33 cellular contexts compared by ENCODE assay signal in genomic region chr7:110484316-110484715, GRCh38.
"Had no signal": no experiment of that assay in that cellular context is flagged by ENCODE, and none has a peak within 500 bp of the region (broad histone marks: within the 10 kb centered on the region; RNA-seq: fewer than 3 reads in every experiment).

No MANE protein-coding gene starts in this region.

- H3K27me3 ChIP-seq: adrenal gland, body of pancreas, brain microvascular endothelial cell, breast epithelium had no signal

- H3K4me3 ChIP-seq: adrenal gland, body of pancreas, breast epithelium had no signal

- H3K27ac Mint-ChIP-seq: activated B cell treated with CpG ODN at 0.5 μM for 24 hours; activated CD4-positive, alpha-beta memory T cell treated with anti-CD3 and anti-CD28 coated beads for 36 hours; activated CD4-positive, alpha-beta T cell treated with anti-CD3 and anti-CD28 coated beads, Interleukin-2, amount 10 ng/mL, durations not matched to agents 24 days and 14 days; activated CD8-positive, alpha-beta T cell treated with anti-CD3 and anti-CD28 coated beads for 36 hours; activated naive CD4-positive, alpha-beta T cell treated with anti-CD3 and anti-CD28 coated beads for 36 hours; activated naive CD4-positive, alpha-beta T cell treated with anti-CD3 and anti-CD28 coated beads, Interleukin-2, amount 50 U/mL, for 72 hours; activated naive CD8-positive, alpha-beta T cell treated with anti-CD3 and anti-CD28 coated beads for 36 hours; activated T-helper 1 cell treated with anti-CD3 and anti-CD28 coated beads, Interleukin-12 subunit alpha, Interleukin-12 subunit beta, Interleukin-2, Interleukin-4 antibody, amounts not matched to agents 30 ng/mL and 10 ng/mL and 1 ng/mL, durations not matched to agents 14 hours and 24 hours and 36 hours; activated T-helper 17 cell treated with anti-CD3 and anti-CD28 coated beads, Interleukin-2, amount 50 U/mL, for 72 hours; T-helper 1 cell treated with Interleukin-12 subunit alpha and Interleukin-12 subunit beta and Interleukin-4 antibody, amounts not matched to agents 30 μg/mL and 1 μg/mL, for 36 hours; T-helper 2 cell treated with Interferon-gamma antibody and Interleukin-4, amounts not matched to agents 5 μg/mL and 100 μg/mL, for 36 hours had no signal

- H3K4me3 Mint-ChIP-seq: activated B cell treated with CpG ODN at 0.5 μM for 24 hours; activated CD4-positive, alpha-beta memory T cell treated with anti-CD3 and anti-CD28 coated beads for 36 hours; activated CD4-positive, alpha-beta T cell treated with anti-CD3 and anti-CD28 coated beads, Interleukin-2, amount 10 ng/mL, durations not matched to agents 24 days and 14 days; activated CD8-positive, alpha-beta T cell treated with anti-CD3 and anti-CD28 coated beads for 36 hours; activated naive CD4-positive, alpha-beta T cell treated with anti-CD3 and anti-CD28 coated beads for 36 hours; activated naive CD8-positive, alpha-beta T cell treated with anti-CD3 and anti-CD28 coated beads for 36 hours; activated T-helper 1 cell treated with anti-CD3 and anti-CD28 coated beads, Interleukin-12 subunit alpha, Interleukin-12 subunit beta, Interleukin-2, Interleukin-4 antibody, amounts not matched to agents 30 ng/mL and 10 ng/mL and 1 ng/mL, durations not matched to agents 14 hours and 24 hours and 36 hours; activated T-helper 17 cell treated with anti-CD3 and anti-CD28 coated beads, Interleukin-2, amount 50 U/mL, for 72 hours; T-helper 1 cell treated with Interleukin-12 subunit alpha and Interleukin-12 subunit beta and Interleukin-4 antibody, amounts not matched to agents 30 μg/mL and 1 μg/mL, for 36 hours; T-helper 2 cell treated with Interferon-gamma antibody and Interleukin-4, amounts not matched to agents 5 μg/mL and 100 μg/mL, for 36 hours had no signal

- DNase-seq: activated B cell treated with CpG ODN at 0.5 μM for 24 hours; activated CD4-positive, alpha-beta memory T cell treated with anti-CD3 and anti-CD28 coated beads for 36 hours; activated CD4-positive, alpha-beta T cell treated with anti-CD3 and anti-CD28 coated beads for 4 hours; activated CD4-positive, alpha-beta T cell treated with anti-CD3 and anti-CD28 coated beads, Interleukin-2, amount 10 ng/mL, durations not matched to agents 24 days and 14 days; activated CD4-positive, alpha-beta T cell treated with anti-CD3 and anti-CD28 coated beads, Interleukin-2, amount 50 U/mL, for 1 hour; activated CD4-positive, alpha-beta T cell treated with anti-CD3 and anti-CD28 coated beads, Interleukin-2, amount 50 U/mL, for 4 hours; activated CD4-positive, CD25-positive, alpha-beta regulatory T cell treated with anti-CD3 and anti-CD28 coated beads, Interleukin-2, amount 50 U/mL, for 72 hours; activated CD8-positive, alpha-beta memory T cell treated with anti-CD3 and anti-CD28 coated beads, Interleukin-2, amount 50 U/mL, for 4 hours; activated CD8-positive, alpha-beta T cell treated with anti-CD3 and anti-CD28 coated beads for 36 hours; activated effector memory CD4-positive, alpha-beta T cell treated with anti-CD3 and anti-CD28 coated beads, Interleukin-2, amount 50 U/mL, for 16 hours; activated gamma-delta T cell treated with Interleukin-2 at 50 U/mL for 16 hours; activated naive CD4-positive, alpha-beta T cell; activated naive CD4-positive, alpha-beta T cell treated with anti-CD3 and anti-CD28 coated beads for 36 hours; activated naive CD4-positive, alpha-beta T cell treated with anti-CD3 and anti-CD28 coated beads, Interleukin-2, amount 50 U/mL, for 16 hours; activated naive CD8-positive, alpha-beta T cell treated with anti-CD3 and anti-CD28 coated beads for 36 hours; activated T-cell treated with anti-CD3 and anti-CD28 coated beads for 4 hours; activated T-cell treated with anti-CD3 and anti-CD28 coated beads, Interleukin-2, amount 50 U/mL, for 1 hour; activated T-cell treated with anti-CD3 and anti-CD28 coated beads, Interleukin-2, amount 50 U/mL, for 48 hours; adrenal gland; amniotic stem cell; aorta; body of pancreas; brain microvascular endothelial cell; central memory CD4-positive, alpha-beta T cell; T-helper 2 cell; T-helper 9 cell had no signal

- ATAC-seq: activated CD8-positive, alpha-beta T cell treated with anti-CD3 and anti-CD28 coated beads for 36 hours; activated naive CD4-positive, alpha-beta T cell treated with anti-CD3 and anti-CD28 coated beads, Interleukin-2, amount 50 U/mL, for 72 hours; activated T-helper 17 cell treated with anti-CD3 and anti-CD28 coated beads, Interleukin-2, amount 50 U/mL, for 72 hours; body of pancreas had no signal

- H3K27ac ChIP-seq: adrenal gland, body of pancreas, brain microvascular endothelial cell, breast epithelium, VCaP had no signal

- H3K36me3 ChIP-seq: adrenal gland, brain microvascular endothelial cell, breast epithelium had no signal

- H3K27me3 Mint-ChIP-seq: activated B cell treated with CpG ODN at 0.5 μM for 24 hours; activated CD4-positive, alpha-beta memory T cell treated with anti-CD3 and anti-CD28 coated beads for 36 hours; activated CD4-positive, alpha-beta T cell treated with anti-CD3 and anti-CD28 coated beads, Interleukin-2, amount 10 ng/mL, durations not matched to agents 24 days and 14 days; activated CD8-positive, alpha-beta T cell treated with anti-CD3 and anti-CD28 coated beads for 36 hours; activated naive CD8-positive, alpha-beta T cell treated with anti-CD3 and anti-CD28 coated beads for 36 hours; activated T-helper 17 cell treated with anti-CD3 and anti-CD28 coated beads, Interleukin-2, amount 50 U/mL, for 72 hours had no signal

- H3K36me3 Mint-ChIP-seq: activated CD4-positive, alpha-beta memory T cell treated with anti-CD3 and anti-CD28 coated beads for 36 hours had no signal

- H3K9me3 ChIP-seq: adrenal gland had no signal

- H3K4me1 Mint-ChIP-seq: activated B cell treated with CpG ODN at 0.5 μM for 24 hours; activated CD4-positive, alpha-beta T cell treated with anti-CD3 and anti-CD28 coated beads, Interleukin-2, amount 10 ng/mL, durations not matched to agents 24 days and 14 days; activated T-helper 17 cell treated with anti-CD3 and anti-CD28 coated beads, Interleukin-2, amount 50 U/mL, for 72 hours had no signal
